ENCODE assay signal across 27 cellular contexts in the genomic region with DNA sequence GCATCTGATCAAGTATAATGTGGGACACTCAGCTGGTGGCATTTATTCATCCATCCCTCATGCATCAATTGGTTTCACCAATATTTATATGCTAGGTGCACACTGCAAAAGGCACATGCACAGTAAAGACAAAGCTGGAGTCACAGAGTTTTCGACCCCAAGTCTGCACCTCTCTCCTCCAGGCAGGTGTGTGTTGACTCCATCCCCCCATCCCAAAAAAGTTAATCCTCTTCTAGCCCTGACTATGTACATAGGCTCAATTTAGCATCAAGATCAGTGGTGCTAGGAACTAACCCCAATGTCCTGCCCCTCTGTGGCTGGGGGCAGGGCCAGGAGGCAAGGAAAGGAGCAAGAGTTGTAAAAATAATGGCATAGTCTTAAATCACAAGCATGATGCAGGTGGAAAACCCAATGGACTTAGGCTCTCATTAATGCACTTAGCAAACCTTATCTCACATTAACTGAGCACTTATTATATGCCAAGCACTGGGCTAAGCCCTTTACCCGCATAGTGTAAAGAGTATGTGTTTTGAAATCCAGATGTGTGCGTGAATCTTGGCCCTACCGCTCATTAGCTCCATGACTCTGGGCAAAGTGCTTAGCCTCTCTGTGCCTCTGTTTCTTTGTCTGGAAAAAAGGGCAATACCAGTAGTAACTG. TPM values are rescaled to one million over a fixed set of nuclear protein-coding genes. Genes with fewer than 3 reads are reported as not detected.
"Had no signal": no experiment of that assay in that cellular context is flagged by ENCODE, and none has a peak within 500 bp of the region (broad histone marks: within the 10 kb centered on the region; RNA-seq: fewer than 3 reads in every experiment).

No MANE protein-coding gene starts in this region.

- H3K4me3 Mint-ChIP-seq: activated CD8-positive, alpha-beta memory T cell treated with anti-CD3 and anti-CD28 coated beads, Interleukin-2, amount 10 ng/mL, durations not matched to agents 7 days and 5 days; activated naive CD4-positive, alpha-beta T cell treated with anti-CD3 and anti-CD28 coated beads, Interleukin-2, amount 50 U/mL, for 24 hours; activated T-cell treated with anti-CD3 and anti-CD28 coated beads, Interleukin-2, amount 50 U/mL, for 24 hours; activated T-helper 1 cell treated with anti-CD3 and anti-CD28 coated beads, Interleukin-12 subunit alpha, Interleukin-12 subunit beta, Interleukin-2, Interleukin-4 antibody, amounts not matched to agents 30 ng/mL and 10 ng/mL and 1 ng/mL, durations not matched to agents 14 hours and 24 hours and 36 hours; T-helper 1 cell treated with Interleukin-12 subunit alpha and Interleukin-12 subunit beta and Interleukin-4 antibody, amounts not matched to agents 30 μg/mL and 1 μg/mL, for 36 hours had no signal

- H3K36me3 Mint-ChIP-seq: activated CD8-positive, alpha-beta memory T cell treated with anti-CD3 and anti-CD28 coated beads, Interleukin-2, amount 10 ng/mL, durations not matched to agents 7 days and 5 days; activated naive CD4-positive, alpha-beta T cell treated with anti-CD3 and anti-CD28 coated beads, Interleukin-2, amount 50 U/mL, for 24 hours; brain had no signal

- H3K9me3 ChIP-seq: ascending aorta, SJCRH30 had no signal

- H3K9me3 Mint-ChIP-seq: activated naive CD4-positive, alpha-beta T cell treated with anti-CD3 and anti-CD28 coated beads, Interleukin-2, amount 50 U/mL, for 24 hours; activated T-cell treated with anti-CD3 and anti-CD28 coated beads, Interleukin-2, amount 50 U/mL, for 24 hours; activated T-helper 1 cell treated with anti-CD3 and anti-CD28 coated beads, Interleukin-12 subunit alpha, Interleukin-12 subunit beta, Interleukin-2, Interleukin-4 antibody, amounts not matched to agents 30 ng/mL and 10 ng/mL and 1 ng/mL, durations not matched to agents 14 hours and 24 hours and 36 hours; brain; T-helper 1 cell treated with Interleukin-12 subunit alpha and Interleukin-12 subunit beta and Interleukin-4 antibody, amounts not matched to agents 30 μg/mL and 1 μg/mL, for 36 hours had no signal

- DNase-seq: activated CD4-positive, alpha-beta T cell treated with anti-CD3 and anti-CD28 coated beads for 4 hours; activated CD4-positive, alpha-beta T cell treated with anti-CD3 and anti-CD28 coated beads, Interleukin-2, amount 50 U/mL, for 48 hours; activated CD8-positive, alpha-beta memory T cell treated with anti-CD3 and anti-CD28 coated beads, Interleukin-2, amount 10 ng/mL, durations not matched to agents 7 days and 5 days; activated effector memory CD4-positive, alpha-beta T cell treated with Interleukin-2 at 50 U/mL for 16 hours; activated naive CD4-positive, alpha-beta T cell; activated T-cell treated with anti-CD3 and anti-CD28 coated beads, Interleukin-2, amount 50 U/mL, for 24 hours; Karpas-422; MM.1S; NCI-H1105; NCI-H1436; NCI-H1694 treated with DMSO at 0.1 percent for 48 hours; NCI-H2029 treated with DMSO at 0.1 percent for 48 hours; NCI-H345; NCI-H510A; NCI-H526 treated with DMSO at 0.1 percent for 48 hours; NCI-H82; Right ventricle myocardium superior had no signal

- ATAC-seq: activated CD4-positive, CD25-positive, alpha-beta regulatory T cell treated with anti-CD3 and anti-CD28 coated beads, Interleukin-2, amount 50 U/mL, for 24 hours; activated CD8-positive, alpha-beta memory T cell treated with anti-CD3 and anti-CD28 coated beads, Interleukin-2, amount 10 ng/mL, durations not matched to agents 7 days and 5 days; Panc1 had no signal

- H3K36me3 ChIP-seq: ascending aorta, SJCRH30 had no signal

- H3K4me1 ChIP-seq: ascending aorta, SJCRH30 had no signal

- H3K27me3 ChIP-seq: ascending aorta had no signal

- H3K27ac ChIP-seq: ascending aorta, RWPE1, SJCRH30 had no signal

- H3K4me3 ChIP-seq: ascending aorta, SJCRH30 had no signal

- H3K27ac Mint-ChIP-seq: activated CD8-positive, alpha-beta memory T cell treated with anti-CD3 and anti-CD28 coated beads, Interleukin-2, amount 10 ng/mL, durations not matched to agents 7 days and 5 days; activated naive CD4-positive, alpha-beta T cell treated with anti-CD3 and anti-CD28 coated beads, Interleukin-2, amount 50 U/mL, for 24 hours; activated T-cell treated with anti-CD3 and anti-CD28 coated beads, Interleukin-2, amount 50 U/mL, for 24 hours; activated T-helper 1 cell treated with anti-CD3 and anti-CD28 coated beads, Interleukin-12 subunit alpha, Interleukin-12 subunit beta, Interleukin-2, Interleukin-4 antibody, amounts not matched to agents 30 ng/mL and 10 ng/mL and 1 ng/mL, durations not matched to agents 14 hours and 24 hours and 36 hours; brain; T-helper 1 cell treated with Interleukin-12 subunit alpha and Interleukin-12 subunit beta and Interleukin-4 antibody, amounts not matched to agents 30 μg/mL and 1 μg/mL, for 36 hours had no signal

RNA-seq across cellular contexts. Expression of a gene that starts 3.1 kb away (rescaled TPM):
- total RNA-seq: activated CD8-positive, alpha-beta memory T cell treated with anti-CD3 and anti-CD28 coated beads, Interleukin-2, amount 10 ng/mL, durations not matched to agents 7 days and 5 days; activated T-helper 1 cell treated with anti-CD3 and anti-CD28 coated beads, Interleukin-12 subunit alpha, Interleukin-12 subunit beta, Interleukin-2, Interleukin-4 antibody, amounts not matched to agents 30 ng/mL and 10 ng/mL and 1 ng/mL, durations not matched to agents 14 hours and 24 hours and 36 hours; ascending aorta; OCI-LY7; SJCRH30 had no signal
